Comparison of ENCODE assay signal across 11 cellular contexts in genomic region chr5:113292535-113292934, GRCh38.
DNase-seq lines count a peak whose midpoint lies in the region; ATAC-seq and TF ChIP-seq lines count a peak whose summit lies in the region.
"Had no signal": no experiment of that assay in that cellular context is flagged by ENCODE, and none has a peak within 500 bp of the region (broad histone marks: within the 10 kb centered on the region; RNA-seq: fewer than 3 reads in every experiment).

No MANE protein-coding gene starts in this region.

- H3K27me3 Mint-ChIP-seq in activated naive CD8-positive, alpha-beta T cell, result peaks cover 15% of the 10 kb centered on the region
- peaks cover 45% of the 10 kb centered on the region for H3K27me3 Mint-ChIP-seq in activated naive CD8-positive, alpha-beta T cell treated with anti-CD3 and anti-CD28 coated beads for 36 hours
- peaks cover 44% of the 10 kb centered on the region for H3K27me3 Mint-ChIP-seq in type B pancreatic cell
- H3K27me3 Mint-ChIP-seq in Calu3 (ENCODE audit: unreplicated experiment), result peaks cover 75% of the 10 kb centered on the region

- peak overlapping the region; percentile 64 to 91 (median 86) for H3K4me3 ChIP-seq in breast epithelium
- H3K4me3 ChIP-seq in lower lobe of right lung, result peak overlapping the region; percentile 66

- H3K27ac Mint-ChIP-seq in activated naive CD8-positive, alpha-beta T cell, result no peak overlapping the region
- H3K27ac Mint-ChIP-seq in activated naive CD8-positive, alpha-beta T cell treated with anti-CD3 and anti-CD28 coated beads for 36 hours, result no peak overlapping the region
- H3K27ac Mint-ChIP-seq in type B pancreatic cell, result no peak overlapping the region
- no peak overlapping the region for H3K27ac Mint-ChIP-seq in Calu3 (ENCODE audit: unreplicated experiment)

- TF ChIP-seq CTCF in breast epithelium (IDR thresholded peaks at IDR 0.05) (no peak), lower lobe of right lung (IDR thresholded peaks at IDR 0.05) (no peak), type B pancreatic cell (conservative IDR thresholded peaks at IDR 0.05) (no peak), Calu3 (IDR thresholded peaks at IDR 0.05; ENCODE audit: unreplicated experiment) (no peak)

- H3K4me3 Mint-ChIP-seq in activated naive CD8-positive, alpha-beta T cell, result peak overlapping the region; percentile 95
- no peak overlapping the region for H3K4me3 Mint-ChIP-seq in activated naive CD8-positive, alpha-beta T cell treated with anti-CD3 and anti-CD28 coated beads for 36 hours
- peak overlapping the region; percentile 87 for H3K4me3 Mint-ChIP-seq in type B pancreatic cell
- no peak overlapping the region for H3K4me3 Mint-ChIP-seq in Calu3 (ENCODE audit: low read depth, unreplicated experiment)

- CTCF ChIA-PET in Calu3 (lab: Charles Lee), result no interaction called here

- TF ChIP-seq POLR2A in breast epithelium (IDR thresholded peaks at IDR 0.05), result no peak

- H3K36me3 Mint-ChIP-seq in activated naive CD8-positive, alpha-beta T cell, result peaks cover 1% of the 10 kb centered on the region
- no peaks in the 10 kb centered on the region for H3K36me3 Mint-ChIP-seq in activated naive CD8-positive, alpha-beta T cell treated with anti-CD3 and anti-CD28 coated beads for 36 hours
- H3K36me3 Mint-ChIP-seq in type B pancreatic cell (no peaks in the 10 kb centered on the region), Calu3 (ENCODE audit: insufficient read depth, unreplicated experiment) (peaks cover 12% of the 10 kb centered on the region)

- H3K27me3 ChIP-seq in breast epithelium, result no peaks in the 10 kb centered on the region
- peaks cover 8% of the 10 kb centered on the region for H3K27me3 ChIP-seq in lower lobe of right lung (ENCODE audit: low read depth)

- no peaks in the 10 kb centered on the region for H3K9me3 Mint-ChIP-seq in activated naive CD8-positive, alpha-beta T cell (ENCODE audit: low read depth)
- no peaks in the 10 kb centered on the region for H3K9me3 Mint-ChIP-seq in activated naive CD8-positive, alpha-beta T cell treated with anti-CD3 and anti-CD28 coated beads for 36 hours
- H3K9me3 Mint-ChIP-seq in type B pancreatic cell (no peaks in the 10 kb centered on the region), Calu3 (ENCODE audit: low read depth, unreplicated experiment) (no peaks in the 10 kb centered on the region)

- DNase-seq in activated naive CD8-positive, alpha-beta T cell treated with anti-CD3 and anti-CD28 coated beads for 36 hours, result no peak
- DNase-seq in breast epithelium (ENCODE audit: low spot score in 2 of 2) (no peak), lower lobe of right lung (no peak), type B pancreatic cell (ENCODE audit: extremely low spot score, unreplicated experiment) (no peak), NCI-H187 (lab: John Stamatoyannopoulos, UW) (no peak), Calu3 (no peak)
- DNase-seq: NCI-H187 treated with DMSO at 0.1 percent for 48 hours, SW 1271, transverse colon had no signal

- H3K4me1 ChIP-seq in breast epithelium, result peaks cover 0 to 5% of the 10 kb centered on the region in 2 donors
- H3K4me1 ChIP-seq in lower lobe of right lung, result peaks cover 12% of the 10 kb centered on the region

- no peak for ATAC-seq in lower lobe of right lung
- no peak for ATAC-seq in GM18907 (IDR thresholded peaks at IDR 0.05; ENCODE audit: unreplicated experiment)

- H3K27ac ChIP-seq in breast epithelium (no peak overlapping the region), lower lobe of right lung (no peak overlapping the region)

- H3K36me3 ChIP-seq in breast epithelium, result no peaks in the 10 kb centered on the region
- no peaks in the 10 kb centered on the region for H3K36me3 ChIP-seq in lower lobe of right lung
- H3K36me3 ChIP-seq: transverse colon had no signal

- intact Hi-C loops in breast epithelium (cut with DNase I; ENCODE audit: low total_unique reads), result no loop called here
- intact Hi-C loops in lower lobe of right lung (cut with DNase I), result no loop called here
- intact Hi-C loops in Calu3 (cut with micrococcal nuclease; ENCODE audit: unreplicated experiment), result no loop called here

- BruUV-seq in Calu3 (replicated peaks; lab: Mats Ljungman, UMichigan), result no TSS peak

- H3K9me3 ChIP-seq in breast epithelium, result no peaks in the 10 kb centered on the region
- no peaks in the 10 kb centered on the region for H3K9me3 ChIP-seq in lower lobe of right lung
- H3K9me3 ChIP-seq: transverse colon had no signal

- H3K4me1 Mint-ChIP-seq in activated naive CD8-positive, alpha-beta T cell (ENCODE audit: low read depth), result peaks cover 22% of the 10 kb centered on the region
- peaks cover 13% of the 10 kb centered on the region for H3K4me1 Mint-ChIP-seq in activated naive CD8-positive, alpha-beta T cell treated with anti-CD3 and anti-CD28 coated beads for 36 hours
- H3K4me1 Mint-ChIP-seq in type B pancreatic cell (ENCODE audit: unreplicated experiment), result peaks cover 29% of the 10 kb centered on the region
- H3K4me1 Mint-ChIP-seq in Calu3 (ENCODE audit: low read depth, unreplicated experiment), result no peaks in the 10 kb centered on the region

Comparison
In these comparisons a context has a peak if more than half of its experiments do, and no peak if none do; other contexts are left out.
1. H3K4me3 Mint-ChIP-seq: peak in activated naive CD8-positive, alpha-beta T cell (single experiment) and type B pancreatic cell (single experiment); none in activated naive CD8-positive, alpha-beta T cell treated with anti-CD3 and anti-CD28 coated beads for 36 hours (single experiment) and Calu3 (single experiment).